In the genomic region with DNA sequence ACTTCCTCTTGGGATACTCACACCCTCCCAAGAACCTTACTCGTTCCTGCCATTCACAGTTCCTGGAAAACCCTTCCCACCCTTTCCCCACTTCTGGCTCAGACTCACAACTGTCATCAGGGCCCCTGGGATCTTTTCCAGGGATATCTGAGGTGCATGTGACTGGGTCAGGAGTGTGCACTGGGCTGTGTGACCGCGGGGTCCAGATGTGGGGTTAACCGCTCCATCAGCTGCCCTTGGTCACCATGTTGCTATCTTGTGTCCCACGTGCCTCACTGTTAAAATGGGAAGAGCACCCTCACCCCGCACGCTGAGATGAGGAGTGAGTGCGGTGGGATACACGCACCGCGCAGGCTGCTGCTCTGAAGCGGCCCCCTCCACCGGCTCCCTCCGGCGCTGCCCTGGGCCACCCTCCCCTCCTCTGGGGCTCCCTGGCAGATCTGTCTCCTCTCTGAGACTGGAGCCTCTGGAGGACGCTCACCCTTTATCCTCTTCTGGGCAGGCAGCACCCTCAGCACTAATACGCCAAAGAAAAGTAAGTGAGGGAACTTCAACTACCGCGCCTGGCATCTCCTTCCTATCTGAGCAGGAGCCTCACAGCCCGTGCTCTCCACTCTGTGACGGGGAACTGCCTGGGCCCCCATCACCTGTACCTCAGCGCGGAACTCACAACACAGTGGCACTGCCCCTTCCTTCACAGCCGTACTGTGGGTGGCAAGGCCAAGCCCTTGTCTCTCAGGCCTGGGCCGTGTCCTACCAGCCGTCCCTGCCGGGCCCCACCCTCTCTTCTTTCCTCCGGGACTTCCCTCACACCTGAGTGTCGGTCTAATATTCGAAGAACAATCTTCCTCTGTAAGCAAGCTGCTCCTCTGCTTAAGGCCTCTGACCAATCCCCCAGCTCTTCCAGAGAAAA, we compare ENCODE assay signal across 33 cellular contexts. TPM values are rescaled to one million over a fixed set of nuclear protein-coding genes. Genes with fewer than 3 reads are reported as not detected.
DNase-seq lines count a peak whose midpoint lies in the region; ATAC-seq and TF ChIP-seq lines count a peak whose summit lies in the region.
"Had no signal": no experiment of that assay in that cellular context is flagged by ENCODE, and none has a peak within 500 bp of the region (broad histone marks: within the 10 kb centered on the region; RNA-seq: fewer than 3 reads in every experiment).

No MANE protein-coding gene starts in this region.

- no peaks in the 10 kb centered on the region for H3K4me1 Mint-ChIP-seq in natural killer cell treated with Interleukin-12 subunit alpha and Interleukin-12 subunit beta and Interleukin-15 and Interleukin-18, amount 100 ng/mL, for 72 hours (ENCODE audit: low read depth in 2 of 2)
- H3K4me1 Mint-ChIP-seq in natural killer cell = no peaks in the 10 kb centered on the region
- H3K4me1 Mint-ChIP-seq: activated CD4-positive, alpha-beta T cell treated with anti-CD3 and anti-CD28 coated beads, Interleukin-2, amount 10 ng/mL, durations not matched to agents 24 days and 14 days; T-cell had no signal

- H3K4me1 ChIP-seq in gastroesophageal sphincter = peaks cover 0 to 22% (median 0%) of the 10 kb centered on the region in 3 donors
- no peaks in the 10 kb centered on the region for H3K4me1 ChIP-seq in spleen

- no peaks in the 10 kb centered on the region for H3K9me3 Mint-ChIP-seq in natural killer cell treated with Interleukin-12 subunit alpha and Interleukin-12 subunit beta and Interleukin-15 and Interleukin-18, amount 100 ng/mL, for 72 hours
- no peaks in the 10 kb centered on the region for H3K9me3 Mint-ChIP-seq in natural killer cell
- H3K9me3 Mint-ChIP-seq: activated CD4-positive, alpha-beta T cell treated with anti-CD3 and anti-CD28 coated beads, Interleukin-2, amount 10 ng/mL, durations not matched to agents 24 days and 14 days; activated T-helper 2 cell treated with anti-CD3 and anti-CD28 coated beads, Interferon-gamma antibody, Interleukin-2, Interleukin-4, amounts not matched to agents 10 μg/mL and 5 μg/mL and 100 μg/mL, durations not matched to agents 14 hours and 24 hours and 36 hours; nephron progenitor cell; T-cell had no signal

- H3K27ac Mint-ChIP-seq in natural killer cell treated with Interleukin-12 subunit alpha and Interleukin-12 subunit beta and Interleukin-15 and Interleukin-18, amount 100 ng/mL, for 72 hours = no peak overlapping the region
- no peak overlapping the region for H3K27ac Mint-ChIP-seq in natural killer cell
- H3K27ac Mint-ChIP-seq: activated CD4-positive, alpha-beta T cell treated with anti-CD3 and anti-CD28 coated beads, Interleukin-2, amount 10 ng/mL, durations not matched to agents 24 days and 14 days; activated T-helper 2 cell treated with anti-CD3 and anti-CD28 coated beads, Interferon-gamma antibody, Interleukin-2, Interleukin-4, amounts not matched to agents 10 μg/mL and 5 μg/mL and 100 μg/mL, durations not matched to agents 14 hours and 24 hours and 36 hours; T-cell had no signal

- no peak overlapping the region for H3K4me3 Mint-ChIP-seq in natural killer cell treated with Interleukin-12 subunit alpha and Interleukin-12 subunit beta and Interleukin-15 and Interleukin-18, amount 100 ng/mL, for 72 hours
- no peak overlapping the region for H3K4me3 Mint-ChIP-seq in natural killer cell
- H3K4me3 Mint-ChIP-seq: activated CD4-positive, alpha-beta T cell treated with anti-CD3 and anti-CD28 coated beads, Interleukin-2, amount 10 ng/mL, durations not matched to agents 24 days and 14 days; nephron progenitor cell; T-cell had no signal

- H3K36me3 Mint-ChIP-seq in natural killer cell treated with Interleukin-12 subunit alpha and Interleukin-12 subunit beta and Interleukin-15 and Interleukin-18, amount 100 ng/mL, for 72 hours = no peaks in the 10 kb centered on the region
- H3K36me3 Mint-ChIP-seq in natural killer cell = no peaks in the 10 kb centered on the region
- H3K36me3 Mint-ChIP-seq: T-cell had no signal

- TF ChIP-seq EP300 in gastroesophageal sphincter (IDR thresholded peaks at IDR 0.05) = no peak

- peak; percentile 15 to 30 for ATAC-seq in natural killer cell treated with Interleukin-12 subunit alpha and Interleukin-12 subunit beta and Interleukin-15 and Interleukin-18, amount 100 ng/mL, for 72 hours
- ATAC-seq in natural killer cell = no peak
- ATAC-seq in Right ventricle myocardium superior (ENCODE audit: poor library complexity) = peak; percentile 50
- ATAC-seq in HG03469 (IDR thresholded peaks at IDR 0.05; ENCODE audit: unreplicated experiment) = no peak
- no peak for ATAC-seq in gastroesophageal sphincter
- ATAC-seq: T-cell had no signal

- no peak for DNase-seq in natural killer cell treated with Interleukin-12 subunit alpha and Interleukin-12 subunit beta and Interleukin-15 and Interleukin-18, amount 100 ng/mL, for 72 hours (ENCODE audit: low spot score)
- DNase-seq in natural killer cell (no peak), Right ventricle myocardium superior (no peak), mesenteric fat pad (ENCODE audit: low spot score) (peak; percentile 59), HCEC 1CT (no peak), spleen (no peak)
- DNase-seq: 8988T; activated CD4-positive, alpha-beta T cell treated with anti-CD3 and anti-CD28 coated beads, Interleukin-2, amount 10 ng/mL, durations not matched to agents 24 days and 14 days; activated CD8-positive, alpha-beta memory T cell treated with anti-CD3 and anti-CD28 coated beads for 24 hours; activated naive CD4-positive, alpha-beta T cell treated with anti-CD3 and anti-CD28 coated beads, Interleukin-2, amount 50 U/mL, for 16 hours; activated T-cell treated with anti-CD3 and anti-CD28 coated beads for 4 hours; amygdala; C1 segment of cervical spinal cord; DMS79; effector memory CD4-positive, alpha-beta T cell; GDM1; KBM-7; kidney glomerular epithelial cell; NCI-H1092 treated with DMSO at 0.1 percent for 48 hours; NCI-H1694 treated with DMSO at 0.1 percent for 48 hours; NCI-H446; NCI-H774; nephron progenitor cell; ovary; RPMI8226; stimulated activated CD4-positive, alpha-beta T cell treated with anti-CD3 and anti-CD28 coated beads, Interleukin-2, amount 100 ng/mL, for 24 hours; T-cell; transverse colon had no signal

- intact Hi-C loops in natural killer cell (cut with micrococcal nuclease) = no loop called here
- intact Hi-C loops in Right ventricle myocardium superior (cut with DNase I) = loop anchor here (5.0 kb wide), 1 partner anchor 49 kb away; no protein-coding TSS in a partner anchor
- intact Hi-C loops in spleen (cut with DNase I; ENCODE audit: low total_unique reads) = no loop called here

- no peak for TF ChIP-seq POLR2A in gastroesophageal sphincter (IDR thresholded peaks at IDR 0.05)
- no peak for TF ChIP-seq POLR2A in spleen (IDR thresholded peaks at IDR 0.05)

- H3K27ac ChIP-seq in gastroesophageal sphincter (no peak overlapping the region), spleen (no peak overlapping the region)
- H3K27ac ChIP-seq: coronary artery, ovary, transverse colon had no signal

- H3K36me3 ChIP-seq in gastroesophageal sphincter (no peaks in the 10 kb centered on the region), spleen (no peaks in the 10 kb centered on the region)
- H3K36me3 ChIP-seq: ovary, transverse colon had no signal

- no peak overlapping the region for H3K4me3 ChIP-seq in gastroesophageal sphincter
- H3K4me3 ChIP-seq in spleen = no peak overlapping the region
- H3K4me3 ChIP-seq: coronary artery, lung, ovary, transverse colon had no signal

- H3K27me3 Mint-ChIP-seq in natural killer cell treated with Interleukin-12 subunit alpha and Interleukin-12 subunit beta and Interleukin-15 and Interleukin-18, amount 100 ng/mL, for 72 hours = peaks cover 0 to 7% of the 10 kb centered on the region in 2 donors
- no peaks in the 10 kb centered on the region for H3K27me3 Mint-ChIP-seq in natural killer cell (ENCODE audit: low read depth in 2 of 2)
- H3K27me3 Mint-ChIP-seq: activated CD4-positive, alpha-beta T cell treated with anti-CD3 and anti-CD28 coated beads, Interleukin-2, amount 10 ng/mL, durations not matched to agents 24 days and 14 days had no signal

- H3K9me3 ChIP-seq in gastroesophageal sphincter (no peaks in the 10 kb centered on the region), spleen (no peaks in the 10 kb centered on the region)
- H3K9me3 ChIP-seq: ovary, transverse colon had no signal

- H3K27me3 ChIP-seq in gastroesophageal sphincter = no peaks in the 10 kb centered on the region
- H3K27me3 ChIP-seq in spleen (replicated peaks in 1 of 7) = no peaks in the 10 kb centered on the region
- H3K27me3 ChIP-seq: ovary, transverse colon had no signal

- TF ChIP-seq CTCF in natural killer cell (IDR thresholded peaks at IDR 0.05) = no peak
- no peak for TF ChIP-seq CTCF in gastroesophageal sphincter (IDR thresholded peaks at IDR 0.05)
- no peak for TF ChIP-seq CTCF in spleen (IDR thresholded peaks at IDR 0.05 in 8 of 11, conservative IDR thresholded peaks at IDR 0.05 in 3 of 11)

- WGBS in gastroesophageal sphincter (ENCODE audit: low coverage in 1 of 2), 2 donors = 92 to 97% methylated on average over 3 to 13 of the region's 30 CpGs
- 89 to 93% (median 92%) methylated on average over 25 to 30 of the region's 30 CpGs for WGBS in spleen, 5 donors

RNA-seq across cellular contexts. Expression of a gene that starts 15.6 kb away (rescaled TPM):
- not detected for total RNA-seq in natural killer cell treated with Interleukin-12 subunit alpha and Interleukin-12 subunit beta and Interleukin-15 and Interleukin-18, amount 100 ng/mL, for 72 hours
- total RNA-seq in natural killer cell = not detected
- 76.5 TPM for total RNA-seq in Right ventricle myocardium superior
- 9.2 TPM for total RNA-seq in mesenteric fat pad
- 10 to 100 TPM; 17.2 to 59.7 (median 31.0) TPM for total RNA-seq in gastroesophageal sphincter
- total RNA-seq in spleen = under 1 TPM in 6 of 7 donors, not detected in 1; 0.09 to 0.69 (median 0.58) TPM
- polyA plus RNA-seq in spleen = under 1 TPM; 0.09 to 0.80 (median 0.35) TPM
- total RNA-seq: activated CD4-positive, alpha-beta T cell treated with anti-CD3 and anti-CD28 coated beads, Interleukin-2, amount 10 ng/mL, durations not matched to agents 24 days and 14 days; activated T-helper 2 cell treated with anti-CD3 and anti-CD28 coated beads, Interferon-gamma antibody, Interleukin-2, Interleukin-4, amounts not matched to agents 10 μg/mL and 5 μg/mL and 100 μg/mL, durations not matched to agents 14 hours and 24 hours and 36 hours had no signal

Comparison
In these comparisons a context has a peak if more than half of its experiments do, and no peak if none do; other contexts are left out.
1. ATAC-seq: peak in natural killer cell treated with Interleukin-12 subunit alpha and Interleukin-12 subunit beta and Interleukin-15 and Interleukin-18, amount 100 ng/mL, for 72 hours (2 of 2) and Right ventricle myocardium superior (single experiment); none in natural killer cell (0 of 3), HG03469 (single experiment) and gastroesophageal sphincter (single experiment).